ENCODE assay signal across 11 cellular contexts in genomic region chr7:36677769-36678435, GRCh38. TPM values are rescaled to one million over a fixed set of nuclear protein-coding genes. Genes with fewer than 3 reads are reported as not detected.
DNase-seq lines count a peak whose midpoint lies in the region; FAIRE-seq lines count a peak whose summit lies in the region.
"Had no signal": no experiment of that assay in that cellular context is flagged by ENCODE, and none has a peak within 500 bp of the region (broad histone marks: within the 10 kb centered on the region; RNA-seq: fewer than 3 reads in every experiment).

No MANE protein-coding gene starts in this region.

- H3K36me3 ChIP-seq in small intestine (ENCODE audit: control insufficient read depth in 2 of 2, insufficient read depth in 2 of 2, low read length in 2 of 2) = no peaks in the 10 kb centered on the region

- no peaks in the 10 kb centered on the region for H3K4me1 ChIP-seq in small intestine (ENCODE audit: control insufficient read depth in 2 of 2, insufficient read depth in 1 of 2, low read depth in 1 of 2, low read length in 1 of 2)

- H3K27ac ChIP-seq in small intestine (ENCODE audit: low read depth in 1 of 2, low read length in 1 of 2) = peak overlapping the region in 1 of 2 donors; percentile 58

- no peaks in the 10 kb centered on the region for H3K27me3 ChIP-seq in small intestine (ENCODE audit: control insufficient read depth in 2 of 2, insufficient read depth in 2 of 2, low read length in 2 of 2)

- no peaks in the 10 kb centered on the region for H3K9me3 ChIP-seq in small intestine (ENCODE audit: control insufficient read depth, low read depth)

- no peak overlapping the region for H3K4me3 ChIP-seq in small intestine (ENCODE audit: low read depth in 1 of 2, low read length in 2 of 2)

- FAIRE-seq in small intestine (lab: Jason Lieb, UNC) = no peak

- 70 to 82% (median 71%) methylated on average over 2 of the region's 2 CpGs for WGBS in small intestine, 3 donors

- peak; percentile 61 for DNase-seq in activated gamma-delta T cell treated with anti-CD3 and anti-CD28 coated beads, Interleukin-2, amount 50 U/mL, for 16 hours (ENCODE audit: low read depth)
- DNase-seq in activated gamma-delta T cell treated with Interleukin-2 at 50 U/mL for 16 hours = no peak
- DNase-seq in activated T-cell treated with anti-CD3 and anti-CD28 coated beads for 4 hours = peak; percentile 57
- DNase-seq in small intestine = peak; percentile 15
- no peak for DNase-seq in anterior cingulate cortex (lab: John Stamatoyannopoulos, UW)
- DNase-seq in C1 segment of cervical spinal cord (lab: John Stamatoyannopoulos, UW) = no peak
- DNase-seq in NCI-H1436 (lab: John Stamatoyannopoulos, UW) = no peak
- DNase-seq in epidermal melanocyte (ENCODE audit: insufficient read length, low spot score) = no peak
- DNase-seq: ACHN, endodermal cell, NCI-H1417 had no signal

RNA-seq across cellular contexts. Expression of gene AOAH, which starts 46.4 kb away (rescaled TPM):
- 10 to 100 TPM in 1 of 3 donors, 1 to 10 TPM in 2; 2.9 to 12.7 (median 4.1) TPM for polyA plus RNA-seq in small intestine

Comparison
In these comparisons a context has a peak if more than half of its experiments do, and no peak if none do; other contexts are left out.
1. DNase-seq: peak in activated gamma-delta T cell treated with anti-CD3 and anti-CD28 coated beads, Interleukin-2, amount 50 U/mL, for 16 hours (single experiment), activated T-cell treated with anti-CD3 and anti-CD28 coated beads for 4 hours (single experiment) and small intestine (single experiment); none in activated gamma-delta T cell treated with Interleukin-2 at 50 U/mL for 16 hours (single experiment), anterior cingulate cortex (0 of 58), C1 segment of cervical spinal cord (0 of 14), NCI-H1436 (single experiment) and epidermal melanocyte (single experiment).